Comparison of ENCODE assay signal across 19 cellular contexts in genomic region chr2:45394842-45395241, GRCh38.
DNase-seq lines count a peak whose midpoint lies in the region; ATAC-seq and TF ChIP-seq lines count a peak whose summit lies in the region.
"Had no signal": no experiment of that assay in that cellular context is flagged by ENCODE, and none has a peak within 500 bp of the region (broad histone marks: within the 10 kb centered on the region; RNA-seq: fewer than 3 reads in every experiment).

No MANE protein-coding gene starts in this region.

- CTCF ChIA-PET in HEK293T (lab: Yijun Ruan, JAX) (no interaction called here), WTC11 (lab: Charles Lee) (no interaction called here)

- H3K4me1 Mint-ChIP-seq in WTC11, result peaks cover 75% of the 10 kb centered on the region
- H3K4me1 Mint-ChIP-seq in nephron progenitor cell, result peaks cover 67% of the 10 kb centered on the region
- H3K4me1 Mint-ChIP-seq: CD4-positive, CD25-positive, alpha-beta regulatory T cell; CD8-positive, alpha-beta memory T cell; IgD-negative memory B cell had no signal

- TF ChIP-seq CTCF in WTC11 (IDR thresholded peaks at IDR 0.05) (no peak), nephron progenitor cell (IDR thresholded peaks at IDR 0.05) (no peak)

- H3K27ac Mint-ChIP-seq in WTC11, result 0 out of 2 replicates have a peak overlapping the region, but pooled peaks have one; percentile 3
- peak overlapping the region; percentile 49 for H3K27ac Mint-ChIP-seq in nephron progenitor cell
- H3K27ac Mint-ChIP-seq: CD4-positive, CD25-positive, alpha-beta regulatory T cell; IgD-negative memory B cell had no signal

- no peak overlapping the region for H3K4me3 Mint-ChIP-seq in WTC11
- no peak overlapping the region for H3K4me3 Mint-ChIP-seq in nephron progenitor cell
- H3K4me3 Mint-ChIP-seq: CD4-positive, CD25-positive, alpha-beta regulatory T cell; CD8-positive, alpha-beta memory T cell; IgD-negative memory B cell had no signal

- ATAC-seq in WTC11, result no peak
- ATAC-seq: HepG2 had no signal

- H3K36me3 Mint-ChIP-seq in WTC11, result no peaks in the 10 kb centered on the region; the same call in 1 of the 2 replicates
- peaks cover 9% of the 10 kb centered on the region for H3K36me3 Mint-ChIP-seq in nephron progenitor cell (ENCODE audit: low read depth)

- H3K9me3 Mint-ChIP-seq in WTC11 (no peaks in the 10 kb centered on the region), nephron progenitor cell (no peaks in the 10 kb centered on the region)
- H3K9me3 Mint-ChIP-seq: CD4-positive, CD25-positive, alpha-beta regulatory T cell; CD8-positive, alpha-beta memory T cell; IgD-negative memory B cell had no signal

- peak; percentile 8 for DNase-seq in HEK293T (ENCODE audit: extremely low spot score)
- DNase-seq in WTC11 (ENCODE audit: low spot score), result no peak
- DNase-seq in nephron progenitor cell, result peak; percentile 4
- no peak for DNase-seq in DMS 273 (lab: John Stamatoyannopoulos, UW; ENCODE audit: unreplicated experiment)
- DNase-seq in activated CD8-positive, alpha-beta memory T cell treated with anti-CD3 and anti-CD28 coated beads for 24 hours, result no peak
- DNase-seq in NCI-H1417 (lab: John Stamatoyannopoulos, UW), result no peak
- DNase-seq: ACHN; BE2C; C1 segment of cervical spinal cord; Caco-2; CD4-positive, CD25-positive, alpha-beta regulatory T cell; CD8-positive, alpha-beta memory T cell; DMS153; DMS79; GDM1; GM23248; HCEC 1CT had no signal

- POLR2A ChIA-PET in HEK293T (lab: Yijun Ruan, JAX), result no interaction called here
- POLR2A ChIA-PET in WTC11 (lab: Charles Lee), result no interaction called here

- H3K27me3 Mint-ChIP-seq in WTC11 (ENCODE audit: low read depth) (no peaks in the 10 kb centered on the region), nephron progenitor cell (ENCODE audit: low read depth, poor library complexity) (no peaks in the 10 kb centered on the region)
- H3K27me3 Mint-ChIP-seq: CD4-positive, CD25-positive, alpha-beta regulatory T cell; CD8-positive, alpha-beta memory T cell; IgD-negative memory B cell had no signal

TF ChIP-seq in HEK293T, 16 proteins besides CTCF, POLR2A, EP300 and RAD21:
- TF ChIP-seq PKNOX1 (IDR thresholded peaks at IDR 0.05) (peak; percentile 54; the same call in 1 of the 2 replicates), FOXK2 (IDR thresholded peaks at IDR 0.05) (no peak)

TF ChIP-seq in WTC11, 78 proteins besides CTCF, POLR2A, EP300 and RAD21:
- TF ChIP-seq ZNF121 (CRISPR knock-in tag; IDR thresholded peaks at IDR 0.05) (no peak), SMAD4 (CRISPR knock-in tag; IDR thresholded peaks at IDR 0.05) (no peak), FOXK1 (CRISPR knock-in tag; IDR thresholded peaks at IDR 0.05) (no peak), IRF2 (CRISPR knock-in tag; IDR thresholded peaks at IDR 0.05; ENCODE audit: borderline replicate concordance, low read depth) (no peak), ZNF396 (CRISPR knock-in tag; IDR thresholded peaks at IDR 0.05; ENCODE audit: borderline replicate concordance) (no peak)

Comparison
In these comparisons a context has a peak if more than half of its experiments do, and no peak if none do; other contexts are left out.
1. DNase-seq: peak in HEK293T (single experiment) and nephron progenitor cell (single experiment); none in WTC11 (single experiment), DMS 273 (single experiment), activated CD8-positive, alpha-beta memory T cell treated with anti-CD3 and anti-CD28 coated beads for 24 hours (single experiment) and NCI-H1417 (0 of 3).